Comparison of ENCODE assay signal across 1 cellular context in the genomic region with DNA sequence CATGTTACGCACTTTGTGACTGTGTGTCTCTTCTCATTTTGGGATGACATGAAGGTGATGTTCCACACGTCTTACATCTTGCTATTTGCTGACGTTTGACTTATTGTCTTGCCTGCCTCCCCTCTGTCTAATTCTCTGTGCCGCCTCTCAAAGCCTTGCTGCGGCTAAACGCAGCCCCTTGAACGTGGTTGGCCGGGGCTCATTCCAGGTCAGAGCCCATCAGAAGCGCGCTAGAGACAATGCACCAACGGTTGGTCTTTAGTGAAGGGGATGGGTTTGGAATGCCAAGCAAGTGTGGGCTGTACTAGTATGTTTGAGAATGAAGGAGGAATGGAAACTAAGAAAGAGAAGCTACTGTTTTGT.
TF ChIP-seq lines count a peak whose summit lies in the region.

No MANE protein-coding gene starts in this region.

TF ChIP-seq in K562, 482 proteins besides CTCF, POLR2A, EP300 and RAD21:
- TF ChIP-seq ZNF316 (IDR thresholded peaks at IDR 0.05) (peak; percentile 50), JUND (IDR thresholded peaks at IDR 0.05; ENCODE audit: borderline replicate concordance, low read depth, low read length) (no peak), JUND (tag; IDR thresholded peaks at IDR 0.05; ENCODE audit: borderline replicate concordance, low read depth, low read length) (no peak)
TF ChIP-seq in K562: peak in this region for 1.
